ENCODE assay signal across 24 cellular contexts in the genomic region with DNA sequence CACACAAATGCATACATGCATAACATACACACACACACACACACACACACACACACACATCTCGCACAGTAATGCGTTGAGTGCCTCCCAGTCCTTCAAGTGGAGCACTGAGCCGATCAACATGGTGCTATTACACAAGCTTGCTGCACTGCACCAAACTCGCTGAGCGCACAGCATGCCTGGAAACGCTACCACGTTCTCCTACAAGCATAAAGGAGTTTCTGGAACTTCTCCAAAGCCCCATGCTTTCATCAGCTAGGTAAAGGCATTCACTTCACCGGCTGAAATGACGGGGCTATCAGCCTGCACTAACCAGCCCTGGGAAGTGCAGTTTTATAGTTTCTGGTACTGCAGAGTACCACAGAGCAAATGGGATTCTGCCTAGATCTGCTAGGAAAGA.
A peak's percentile ranks its signal among the peaks of the same experiment; 100 is the strongest.
DNase-seq lines count a peak whose midpoint lies in the region; ATAC-seq, FAIRE-seq and TF ChIP-seq lines count a peak whose summit lies in the region.
"Had no signal": no experiment of that assay in that cellular context is flagged by ENCODE, and none has a peak within 500 bp of the region (broad histone marks: within the 10 kb centered on the region; RNA-seq: fewer than 3 reads in every experiment).

No MANE protein-coding gene starts in this region.

- no peaks in the 10 kb centered on the region for H3K36me3 Mint-ChIP-seq in activated naive CD8-positive, alpha-beta T cell treated with anti-CD3 and anti-CD28 coated beads for 36 hours
- H3K36me3 Mint-ChIP-seq: naive B cell had no signal

- ATAC-seq in lower lobe of right lung (peak; percentile 64 to 65), HG03108 (IDR thresholded peaks at IDR 0.05; ENCODE audit: unreplicated experiment) (no peak)
- ATAC-seq: HCT116, PC-3 had no signal

- H3K9me3 ChIP-seq in lower lobe of right lung = no peaks in the 10 kb centered on the region
- H3K9me3 ChIP-seq: Caco-2 had no signal

- no peak overlapping the region for H3K27ac ChIP-seq in lower lobe of right lung
- H3K27ac ChIP-seq: coronary artery, KMS-11, parathyroid adenoma, SK-N-MC, skin epidermis had no signal

- peaks cover 4% of the 10 kb centered on the region for H3K27me3 Mint-ChIP-seq in activated naive CD8-positive, alpha-beta T cell treated with anti-CD3 and anti-CD28 coated beads for 36 hours

- no peaks in the 10 kb centered on the region for H3K36me3 ChIP-seq in lower lobe of right lung

- intact Hi-C loops in lower lobe of right lung (cut with DNase I) = no loop called here

- H3K4me1 ChIP-seq in lower lobe of right lung = no peaks in the 10 kb centered on the region
- H3K4me1 ChIP-seq: Caco-2, parathyroid adenoma had no signal

- no peak overlapping the region for H3K4me3 ChIP-seq in lower lobe of right lung
- H3K4me3 ChIP-seq: coronary artery, lung, SK-N-MC, skin epidermis had no signal

- H3K9me3 Mint-ChIP-seq in activated naive CD8-positive, alpha-beta T cell treated with anti-CD3 and anti-CD28 coated beads for 36 hours = no peaks in the 10 kb centered on the region

- no peak overlapping the region for H3K27ac Mint-ChIP-seq in activated naive CD8-positive, alpha-beta T cell treated with anti-CD3 and anti-CD28 coated beads for 36 hours
- H3K27ac Mint-ChIP-seq: naive B cell had no signal

- FAIRE-seq in frontal cortex (lab: Jason Lieb, UNC) = no peak
- FAIRE-seq: GM12891 had no signal

- DNase-seq in DMS79 (lab: John Stamatoyannopoulos, UW) = peak; percentile 99
- DNase-seq in NCI-H128 (lab: John Stamatoyannopoulos, UW; ENCODE audit: unreplicated experiment) = peak; percentile 87
- peak; percentile 88 for DNase-seq in cerebellar cortex (ENCODE audit: low spot score)
- DNase-seq in lower lobe of right lung = peak; percentile 44
- DNase-seq in activated naive CD8-positive, alpha-beta T cell treated with anti-CD3 and anti-CD28 coated beads for 36 hours = no peak
- no peak for DNase-seq in frontal cortex (ENCODE audit: low spot score in 2 of 2)
- DNase-seq in T-helper 9 cell = no peak
- DNase-seq: foreskin fibroblast; GDM1; naive B cell; NCI-H1048; NCI-H524; PC-3; stimulated activated CD4-positive, alpha-beta T cell treated with anti-CD3 and anti-CD28 coated beads, Interleukin-4, amount 100 ng/mL, for 24 hours had no signal

- H3K27me3 ChIP-seq in lower lobe of right lung (ENCODE audit: low read depth) = no peaks in the 10 kb centered on the region

- TF ChIP-seq CTCF in lower lobe of right lung (IDR thresholded peaks at IDR 0.05) = no peak

- no peak overlapping the region for H3K4me3 Mint-ChIP-seq in activated naive CD8-positive, alpha-beta T cell treated with anti-CD3 and anti-CD28 coated beads for 36 hours
- H3K4me3 Mint-ChIP-seq: naive B cell had no signal

- no peaks in the 10 kb centered on the region for H3K4me1 Mint-ChIP-seq in activated naive CD8-positive, alpha-beta T cell treated with anti-CD3 and anti-CD28 coated beads for 36 hours
- H3K4me1 Mint-ChIP-seq: naive B cell had no signal

Comparison
In these comparisons a context has a peak if more than half of its experiments do, and no peak if none do; other contexts are left out.
1. DNase-seq: peak in DMS79 (single experiment), NCI-H128 (single experiment), cerebellar cortex (single experiment) and lower lobe of right lung (single experiment); none in activated naive CD8-positive, alpha-beta T cell treated with anti-CD3 and anti-CD28 coated beads for 36 hours (single experiment), frontal cortex (0 of 2) and T-helper 9 cell (single experiment).